In genomic region chr11:71252782-71253730, GRCh38 we compare ENCODE assay signal across 1 cellular context.
TF ChIP-seq lines count a peak whose summit lies in the region.

No MANE protein-coding gene starts in this region.

TF ChIP-seq in HepG2, 621 proteins besides CTCF, POLR2A, EP300 and RAD21 (continued from another document and continues in another):
- peak; percentile 92 for TF ChIP-seq PAXIP1 (CRISPR knock-in tag; conservative IDR thresholded peaks at IDR 0.05)
- no peak for TF ChIP-seq ZNF251 (CRISPR knock-in tag; IDR thresholded peaks at IDR 0.05)
- TF ChIP-seq SNRNP70 (IDR thresholded peaks at IDR 0.05; ENCODE audit: low read depth, low read length) = no peak
- TF ChIP-seq USF2 (IDR thresholded peaks at IDR 0.05; ENCODE audit: low read depth, low read length) = no peak
- no peak for TF ChIP-seq USF2 (CRISPR knock-in tag; IDR thresholded peaks at IDR 0.05; ENCODE audit: borderline replicate concordance)
- no peak for TF ChIP-seq ZNF382 (CRISPR knock-in tag; IDR thresholded peaks at IDR 0.05; ENCODE audit: borderline replicate concordance)
- no peak; the same call in 1 of the 2 replicates for TF ChIP-seq ZFP82 (CRISPR knock-in tag; IDR thresholded peaks at IDR 0.05; ENCODE audit: borderline replicate concordance)
- TF ChIP-seq ZNF501 (CRISPR knock-in tag; IDR thresholded peaks at IDR 0.05) = no peak
- no peak for TF ChIP-seq ZNF235 (CRISPR knock-in tag; IDR thresholded peaks at IDR 0.05; ENCODE audit: borderline replicate concordance)
- TF ChIP-seq ZNF275 (CRISPR knock-in tag; IDR thresholded peaks at IDR 0.05; ENCODE audit: borderline replicate concordance) = no peak
- peak; percentile 78; the same call in 1 of the 2 replicates for TF ChIP-seq FOXJ3 (CRISPR knock-in tag; IDR thresholded peaks at IDR 0.05; ENCODE audit: borderline replicate concordance)
- peak; percentile 42 for TF ChIP-seq MYPOP (CRISPR knock-in tag; IDR thresholded peaks at IDR 0.05)
- TF ChIP-seq ZNF790 (CRISPR knock-in tag; IDR thresholded peaks at IDR 0.05; ENCODE audit: borderline replicate concordance) = no peak
- TF ChIP-seq TFE3 (CRISPR knock-in tag; IDR thresholded peaks at IDR 0.05) = peak; percentile 71; the same call in 1 of the 2 replicates
- no peak for TF ChIP-seq NR3C1 (CRISPR knock-in tag; IDR thresholded peaks at IDR 0.05)
- peak; percentile 18; the same call in 1 of the 2 replicates for TF ChIP-seq ZBTB40 (IDR thresholded peaks at IDR 0.05)
- TF ChIP-seq ZBTB40 (CRISPR knock-in tag; IDR thresholded peaks at IDR 0.05) = no peak; the same call in 1 of the 2 replicates
- TF ChIP-seq NFIB (CRISPR knock-in tag; IDR thresholded peaks at IDR 0.05; ENCODE audit: borderline replicate concordance) = no peak
- TF ChIP-seq ZFP36L1 (CRISPR knock-in tag; IDR thresholded peaks at IDR 0.05) = no peak
- peak; percentile 19; the same call in 1 of the 2 replicates for TF ChIP-seq IRF2 (CRISPR knock-in tag; IDR thresholded peaks at IDR 0.05)
- TF ChIP-seq ETV5 (CRISPR knock-in tag; IDR thresholded peaks at IDR 0.05; ENCODE audit: borderline replicate concordance) = peak; percentile 10; the same call in 1 of the 2 replicates
- no peak for TF ChIP-seq ZNF10 (CRISPR knock-in tag; IDR thresholded peaks at IDR 0.05; ENCODE audit: borderline replicate concordance, low read depth)
- no peak; the same call in 1 of the 2 replicates for TF ChIP-seq ZNF276 (CRISPR knock-in tag; IDR thresholded peaks at IDR 0.05; ENCODE audit: low read depth)
- no peak for TF ChIP-seq SIN3B (IDR thresholded peaks at IDR 0.05; ENCODE audit: low read length)
- no peak for TF ChIP-seq STAG1 (CRISPR knock-in tag; IDR thresholded peaks at IDR 0.05)
- no peak for TF ChIP-seq ZNF766 (CRISPR knock-in tag; IDR thresholded peaks at IDR 0.05; ENCODE audit: borderline replicate concordance)
- peak; percentile 95 for TF ChIP-seq ZBTB7B (CRISPR knock-in tag; IDR thresholded peaks at IDR 0.05)
- TF ChIP-seq KDM2A (CRISPR knock-in tag; IDR thresholded peaks at IDR 0.05; ENCODE audit: borderline replicate concordance, low read depth) = peak; percentile 56; the same call in 1 of the 2 replicates
- TF ChIP-seq ZNF33A (CRISPR knock-in tag; IDR thresholded peaks at IDR 0.05; ENCODE audit: borderline replicate concordance) = peak; percentile 44; the same call in 1 of the 2 replicates
- TF ChIP-seq THYN1 (CRISPR knock-in tag; IDR thresholded peaks at IDR 0.05; ENCODE audit: borderline replicate concordance, low read depth) = no peak
- TF ChIP-seq ZNF770 (CRISPR knock-in tag; IDR thresholded peaks at IDR 0.05) = no peak
- TF ChIP-seq ZSCAN30 (CRISPR knock-in tag; IDR thresholded peaks at IDR 0.05) = no peak
- peak; percentile 41; the same call in 1 of the 2 replicates for TF ChIP-seq KLF6 (CRISPR knock-in tag; IDR thresholded peaks at IDR 0.05)
- no peak for TF ChIP-seq FLYWCH1 (CRISPR knock-in tag; IDR thresholded peaks at IDR 0.05)
- TF ChIP-seq ZFYVE20 (CRISPR knock-in tag; IDR thresholded peaks at IDR 0.05; ENCODE audit: borderline replicate concordance, low read depth) = no peak
